Comparison of ENCODE assay signal across 25 cellular contexts in genomic region chr15:43275736-43276562, GRCh38. TPM values are rescaled to one million over a fixed set of nuclear protein-coding genes. Genes with fewer than 3 reads are reported as not detected.
"Had no signal": no experiment of that assay in that cellular context is flagged by ENCODE, and none has a peak within 500 bp of the region (broad histone marks: within the 10 kb centered on the region; RNA-seq: fewer than 3 reads in every experiment).

No MANE protein-coding gene starts in this region.

- H3K4me1 Mint-ChIP-seq: activated naive CD8-positive, alpha-beta T cell treated with anti-CD3 and anti-CD28 coated beads for 36 hours; activated T-helper 17 cell treated with anti-CD3 and anti-CD28 coated beads, Interleukin-2, amount 50 U/mL, for 72 hours had no signal

- H3K27me3 Mint-ChIP-seq: activated naive CD8-positive, alpha-beta T cell treated with anti-CD3 and anti-CD28 coated beads for 36 hours had no signal

- H3K4me3 ChIP-seq: dorsolateral prefrontal cortex, gastroesophageal sphincter, heart left ventricle, thoracic aorta, upper lobe of right lung had no signal

- H3K36me3 Mint-ChIP-seq: activated CD8-positive, alpha-beta memory T cell treated with anti-CD3 and anti-CD28 coated beads, Interleukin-2, amount 10 ng/mL, durations not matched to agents 7 days and 5 days; activated naive CD8-positive, alpha-beta T cell treated with anti-CD3 and anti-CD28 coated beads for 36 hours had no signal

- H3K4me3 Mint-ChIP-seq: activated CD4-positive, alpha-beta memory T cell treated with anti-CD3 and anti-CD28 coated beads, Interleukin-2, amount 10 ng/mL, durations not matched to agents 7 days and 5 days; activated CD8-positive, alpha-beta memory T cell treated with anti-CD3 and anti-CD28 coated beads, Interleukin-2, amount 10 ng/mL, durations not matched to agents 7 days and 5 days; activated naive CD8-positive, alpha-beta T cell treated with anti-CD3 and anti-CD28 coated beads for 36 hours; activated T-helper 17 cell treated with anti-CD3 and anti-CD28 coated beads, Interleukin-2, amount 50 U/mL, for 72 hours; naive thymus-derived CD8-positive, alpha-beta T cell had no signal

- H3K36me3 ChIP-seq: gastroesophageal sphincter, heart left ventricle, thoracic aorta, upper lobe of right lung had no signal

- ATAC-seq: activated CD8-positive, alpha-beta memory T cell treated with anti-CD3 and anti-CD28 coated beads, Interleukin-2, amount 10 ng/mL, durations not matched to agents 7 days and 5 days; activated T-helper 17 cell treated with anti-CD3 and anti-CD28 coated beads, Interleukin-2, amount 50 U/mL, for 72 hours; gastroesophageal sphincter; heart left ventricle; left ventricle myocardium superior; naive thymus-derived CD8-positive, alpha-beta T cell; SK-N-SH treated with all-trans-retinoic acid at 6 μM for 48 hours; upper lobe of right lung had no signal

- H3K4me1 ChIP-seq: gastroesophageal sphincter, upper lobe of right lung had no signal

- DNase-seq: activated CD4-positive, alpha-beta memory T cell treated with anti-CD3 and anti-CD28 coated beads, Interleukin-2, amount 10 ng/mL, durations not matched to agents 7 days and 5 days; activated CD4-positive, alpha-beta T cell treated with anti-CD3 and anti-CD28 coated beads for 48 hours; activated CD4-positive, CD25-positive, alpha-beta regulatory T cell; activated CD8-positive, alpha-beta memory T cell treated with anti-CD3 and anti-CD28 coated beads, Interleukin-2, amount 10 ng/mL, durations not matched to agents 7 days and 5 days; activated naive CD4-positive, alpha-beta T cell; activated naive CD8-positive, alpha-beta T cell treated with anti-CD3 and anti-CD28 coated beads for 36 hours; activated T-cell treated with anti-CD3 and anti-CD28 coated beads, Interleukin-2, amount 50 U/mL, for 1 hour; amniotic stem cell; dorsolateral prefrontal cortex; erythroblast; heart left ventricle; kidney glomerular epithelial cell; left ventricle myocardium superior; mesendoderm; naive thymus-derived CD8-positive, alpha-beta T cell; nucleus accumbens; T-helper 1 cell; T1000; upper lobe of right lung had no signal

- H3K9me3 Mint-ChIP-seq: activated CD4-positive, alpha-beta memory T cell treated with anti-CD3 and anti-CD28 coated beads, Interleukin-2, amount 10 ng/mL, durations not matched to agents 7 days and 5 days; activated T-helper 17 cell treated with anti-CD3 and anti-CD28 coated beads, Interleukin-2, amount 50 U/mL, for 72 hours had no signal

- H3K9me3 ChIP-seq: gastroesophageal sphincter, thoracic aorta, upper lobe of right lung had no signal

- H3K27ac ChIP-seq: dorsolateral prefrontal cortex, gastroesophageal sphincter, heart left ventricle, thoracic aorta, upper lobe of right lung had no signal

- H3K27me3 ChIP-seq: upper lobe of right lung had no signal

- H3K27ac Mint-ChIP-seq: activated CD4-positive, alpha-beta memory T cell treated with anti-CD3 and anti-CD28 coated beads, Interleukin-2, amount 10 ng/mL, durations not matched to agents 7 days and 5 days; activated CD8-positive, alpha-beta memory T cell treated with anti-CD3 and anti-CD28 coated beads, Interleukin-2, amount 10 ng/mL, durations not matched to agents 7 days and 5 days; activated naive CD8-positive, alpha-beta T cell treated with anti-CD3 and anti-CD28 coated beads for 36 hours; activated T-helper 17 cell treated with anti-CD3 and anti-CD28 coated beads, Interleukin-2, amount 50 U/mL, for 72 hours; naive thymus-derived CD8-positive, alpha-beta T cell had no signal

RNA-seq across cellular contexts. Expression of gene TGM5, which starts 9.2 kb away (rescaled TPM):
- total RNA-seq: cardiac septum; left ventricle myocardium superior; naive thymus-derived CD8-positive, alpha-beta T cell; skeletal muscle tissue; thoracic aorta; upper lobe of right lung had no signal

RNA-seq across cellular contexts. Expression of gene TGM7, which starts 26.1 kb away (rescaled TPM):
- total RNA-seq: activated CD4-positive, alpha-beta memory T cell treated with anti-CD3 and anti-CD28 coated beads, Interleukin-2, amount 10 ng/mL, durations not matched to agents 7 days and 5 days; activated CD8-positive, alpha-beta memory T cell treated with anti-CD3 and anti-CD28 coated beads, Interleukin-2, amount 10 ng/mL, durations not matched to agents 7 days and 5 days; activated naive CD8-positive, alpha-beta T cell treated with anti-CD3 and anti-CD28 coated beads for 36 hours; activated T-helper 17 cell treated with anti-CD3 and anti-CD28 coated beads, Interleukin-2, amount 50 U/mL, for 72 hours; cardiac septum; gastroesophageal sphincter; heart left ventricle; left ventricle myocardium superior; naive thymus-derived CD8-positive, alpha-beta T cell; skeletal muscle tissue; thoracic aorta; upper lobe of right lung had no signal

RNA-seq across cellular contexts. Expression of gene EPB42, which starts 55.1 kb away (rescaled TPM):
- total RNA-seq: activated CD4-positive, alpha-beta memory T cell treated with anti-CD3 and anti-CD28 coated beads, Interleukin-2, amount 10 ng/mL, durations not matched to agents 7 days and 5 days; activated CD8-positive, alpha-beta memory T cell treated with anti-CD3 and anti-CD28 coated beads, Interleukin-2, amount 10 ng/mL, durations not matched to agents 7 days and 5 days; activated naive CD8-positive, alpha-beta T cell treated with anti-CD3 and anti-CD28 coated beads for 36 hours; activated T-helper 17 cell treated with anti-CD3 and anti-CD28 coated beads, Interleukin-2, amount 50 U/mL, for 72 hours; naive thymus-derived CD8-positive, alpha-beta T cell; thoracic aorta; upper lobe of right lung had no signal
